ENCODE assay signal across 19 cellular contexts in genomic region chr16:54067317-54068065, GRCh38.
DNase-seq lines count a peak whose midpoint lies in the region; ATAC-seq and TF ChIP-seq lines count a peak whose summit lies in the region.
"Had no signal": no experiment of that assay in that cellular context is flagged by ENCODE, and none has a peak within 500 bp of the region (broad histone marks: within the 10 kb centered on the region; RNA-seq: fewer than 3 reads in every experiment).

No MANE protein-coding gene starts in this region.

- DNase-seq in activated T-cell treated with anti-CD3 and anti-CD28 coated beads, Interleukin-2, amount 50 U/mL, for 72 hours = no peak
- DNase-seq in activated T-cell treated with anti-CD3 and anti-CD28 coated beads, Interleukin-2, amount 50 U/mL, for 24 hours = no peak
- DNase-seq in NCI-H69 (lab: John Stamatoyannopoulos, UW) = peak; percentile 77
- DNase-seq in mucosa of descending colon = no peak
- DNase-seq in NCI-H2227 (lab: John Stamatoyannopoulos, UW; ENCODE audit: unreplicated experiment) = no peak
- no peak for DNase-seq in upper lobe of right lung
- DNase-seq: HFFc6, KBM-7, MV-4-11, NCI-H1436, NCI-H2029 treated with DMSO at 0.1 percent for 48 hours, NCI-H2171 treated with DMSO at 0.1 percent for 48 hours, NCI-H446 treated with DMSO at 0.1 percent for 48 hours, PC-9, SJCRH30, T-helper 17 cell had no signal

- no peak overlapping the region for H3K4me3 Mint-ChIP-seq in activated T-cell treated with anti-CD3 and anti-CD28 coated beads, Interleukin-2, amount 50 U/mL, for 72 hours
- H3K4me3 Mint-ChIP-seq in activated T-cell treated with anti-CD3 and anti-CD28 coated beads, Interleukin-2, amount 50 U/mL, for 24 hours = no peak overlapping the region
- H3K4me3 Mint-ChIP-seq: CD14-positive monocyte, HFFc6, T-helper 17 cell had no signal

- H3K27me3 ChIP-seq in upper lobe of right lung = no peaks in the 10 kb centered on the region
- H3K27me3 ChIP-seq: SJCRH30 had no signal

- no peaks in the 10 kb centered on the region for H3K4me1 Mint-ChIP-seq in activated T-cell treated with anti-CD3 and anti-CD28 coated beads, Interleukin-2, amount 50 U/mL, for 72 hours (ENCODE audit: low read depth)
- no peaks in the 10 kb centered on the region for H3K4me1 Mint-ChIP-seq in activated T-cell treated with anti-CD3 and anti-CD28 coated beads, Interleukin-2, amount 50 U/mL, for 24 hours (ENCODE audit: low read depth)
- H3K4me1 Mint-ChIP-seq: CD14-positive monocyte had no signal

- no peaks in the 10 kb centered on the region for H3K27me3 Mint-ChIP-seq in activated T-cell treated with anti-CD3 and anti-CD28 coated beads, Interleukin-2, amount 50 U/mL, for 72 hours (ENCODE audit: low read depth)
- no peaks in the 10 kb centered on the region for H3K27me3 Mint-ChIP-seq in activated T-cell treated with anti-CD3 and anti-CD28 coated beads, Interleukin-2, amount 50 U/mL, for 24 hours
- H3K27me3 Mint-ChIP-seq: T-helper 17 cell had no signal

- no peaks in the 10 kb centered on the region for H3K36me3 ChIP-seq in HEK293 (ENCODE audit: control insufficient read depth in 2 of 2, insufficient read depth in 1 of 2, low read length in 2 of 2)
- H3K36me3 ChIP-seq in mucosa of descending colon (ENCODE audit: low read depth) = no peaks in the 10 kb centered on the region
- no peaks in the 10 kb centered on the region for H3K36me3 ChIP-seq in upper lobe of right lung
- H3K36me3 ChIP-seq: SJCRH30 had no signal

- H3K4me1 ChIP-seq in HEK293 (ENCODE audit: control insufficient read depth, insufficient read depth, low read length) (peaks cover 12% of the 10 kb centered on the region; the same call in 1 of the 2 replicates), mucosa of descending colon (ENCODE audit: low read depth) (no peaks in the 10 kb centered on the region), upper lobe of right lung (no peaks in the 10 kb centered on the region)
- H3K4me1 ChIP-seq: SJCRH30 had no signal

- H3K4me3 ChIP-seq in HEK293 (ENCODE audit: low read depth, low read length) (no peak overlapping the region), mucosa of descending colon (no peak overlapping the region), upper lobe of right lung (no peak overlapping the region)
- H3K4me3 ChIP-seq: PC-9, SJCRH30 had no signal

- H3K9me3 Mint-ChIP-seq in activated T-cell treated with anti-CD3 and anti-CD28 coated beads, Interleukin-2, amount 50 U/mL, for 72 hours = no peaks in the 10 kb centered on the region
- H3K9me3 Mint-ChIP-seq in activated T-cell treated with anti-CD3 and anti-CD28 coated beads, Interleukin-2, amount 50 U/mL, for 24 hours = no peaks in the 10 kb centered on the region
- H3K9me3 Mint-ChIP-seq: HFFc6 had no signal

- H3K36me3 Mint-ChIP-seq in activated T-cell treated with anti-CD3 and anti-CD28 coated beads, Interleukin-2, amount 50 U/mL, for 72 hours (ENCODE audit: insufficient read depth in 2 of 2) = no peaks in the 10 kb centered on the region
- H3K36me3 Mint-ChIP-seq in activated T-cell treated with anti-CD3 and anti-CD28 coated beads, Interleukin-2, amount 50 U/mL, for 24 hours (ENCODE audit: low read depth) = peaks cover 4% of the 10 kb centered on the region
- H3K36me3 Mint-ChIP-seq: CD14-positive monocyte had no signal

- intact Hi-C loops in mucosa of descending colon (cut with DNase I, micrococcal nuclease) = no loop called here
- intact Hi-C loops in upper lobe of right lung (cut with DNase I) = no loop called here

- ATAC-seq in activated T-cell treated with anti-CD3 and anti-CD28 coated beads, Interleukin-2, amount 50 U/mL, for 72 hours (replicated peaks in 1 of 2) = no peak
- ATAC-seq in mucosa of descending colon = peak; percentile 26
- no peak for ATAC-seq in upper lobe of right lung
- ATAC-seq: T-helper 17 cell had no signal

- H3K9me3 ChIP-seq in HEK293 (ENCODE audit: control insufficient read depth, insufficient read depth, low read depth, low read length) (no peaks in the 10 kb centered on the region), mucosa of descending colon (no peaks in the 10 kb centered on the region), upper lobe of right lung (no peaks in the 10 kb centered on the region)
- H3K9me3 ChIP-seq: SJCRH30 had no signal

- CTCF ChIA-PET in HEK293 (lab: Yijun Ruan, JAX) = no interaction called here

- no peak for TF ChIP-seq CTCF in HEK293 (tag by site-specific recombination; IDR thresholded peaks at IDR 0.05)
- no peak for TF ChIP-seq CTCF in mucosa of descending colon (IDR thresholded peaks at IDR 0.05)
- no peak for TF ChIP-seq CTCF in upper lobe of right lung (IDR thresholded peaks at IDR 0.05)

- H3K27ac Mint-ChIP-seq in activated T-cell treated with anti-CD3 and anti-CD28 coated beads, Interleukin-2, amount 50 U/mL, for 72 hours = peak overlapping the region; percentile 36
- no peak overlapping the region for H3K27ac Mint-ChIP-seq in activated T-cell treated with anti-CD3 and anti-CD28 coated beads, Interleukin-2, amount 50 U/mL, for 24 hours
- H3K27ac Mint-ChIP-seq: CD14-positive monocyte, HFFc6, T-helper 17 cell had no signal

- POLR2A ChIA-PET in HEK293 (lab: Yijun Ruan, JAX) = no interaction called here

- H3K27ac ChIP-seq in HEK293 (ENCODE audit: extremely low read depth, low read depth, low read length) = no peak overlapping the region; the same call in 1 of the 2 replicates
- H3K27ac ChIP-seq in upper lobe of right lung = no peak overlapping the region
- H3K27ac ChIP-seq: PC-9, RWPE1, SJCRH30 had no signal

TF ChIP-seq in HEK293, 187 proteins besides CTCF, POLR2A, EP300 and RAD21 (continues in another document):
- TF ChIP-seq BCL6B (tag by site-specific recombination; IDR thresholded peaks at IDR 0.05) = peak; percentile 89
- TF ChIP-seq ZXDB (tag by site-specific recombination; IDR thresholded peaks at IDR 0.05) = peak; percentile 68
- TF ChIP-seq ZNF707 (tag by site-specific recombination; IDR thresholded peaks at IDR 0.05) = no peak
- peak; percentile 87 for TF ChIP-seq OSR2 (tag by site-specific recombination; IDR thresholded peaks at IDR 0.05)
- peak; percentile 95 for TF ChIP-seq ZNF843 (tag by site-specific recombination; IDR thresholded peaks at IDR 0.05)
- 0 out of 2 replicates have a peak, but pooled peaks have one; percentile 38 for TF ChIP-seq ZNF596 (tag by site-specific recombination; IDR thresholded peaks at IDR 0.05)
- TF ChIP-seq ZNF350 (tag by site-specific recombination; IDR thresholded peaks at IDR 0.05) = no peak
- peak; percentile 74 for TF ChIP-seq YY1 (tag by site-specific recombination; IDR thresholded peaks at IDR 0.05)
- peak; percentile 63 for TF ChIP-seq PRDM6 (tag by site-specific recombination; IDR thresholded peaks at IDR 0.05)
- TF ChIP-seq OVOL3 (tag by site-specific recombination; IDR thresholded peaks at IDR 0.05) = peak; percentile 82
- 0 out of 2 replicates have a peak, but pooled peaks have one; percentile 45 for TF ChIP-seq ZNF610 (tag by site-specific recombination; IDR thresholded peaks at IDR 0.05; ENCODE audit: borderline replicate concordance)
- TF ChIP-seq ZNF768 (tag by site-specific recombination; IDR thresholded peaks at IDR 0.05) = no peak
- TF ChIP-seq ZNF704 (tag by site-specific recombination; IDR thresholded peaks at IDR 0.05) = no peak
- TF ChIP-seq ZNF174 (tag by site-specific recombination; IDR thresholded peaks at IDR 0.05) = no peak
- 0 out of 2 replicates have a peak, but pooled peaks have one; percentile 28 for TF ChIP-seq ZNF423 (tag by site-specific recombination; IDR thresholded peaks at IDR 0.05)
